Comparison of ENCODE assay signal across 21 cellular contexts in the genomic region with DNA sequence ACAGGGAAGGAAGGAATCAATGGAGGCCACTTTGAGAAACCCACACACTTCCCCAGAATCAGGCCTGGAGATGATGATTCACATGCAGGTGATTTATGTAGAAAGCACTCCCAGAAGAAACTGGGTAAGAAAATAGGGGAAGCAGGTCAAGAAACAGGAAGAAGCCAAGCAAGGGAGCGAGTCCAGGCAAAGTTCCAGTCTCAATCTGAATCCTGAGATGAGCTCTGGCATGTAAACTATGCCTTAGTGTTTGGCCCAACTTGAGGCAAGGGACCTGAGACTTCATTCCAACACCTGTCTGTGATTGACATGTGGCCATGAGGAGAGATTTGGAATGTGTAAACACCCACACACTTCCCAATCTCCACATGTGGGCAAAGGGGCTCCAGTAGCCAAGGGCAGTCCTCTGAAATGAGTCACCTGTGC.
DNase-seq lines count a peak whose midpoint lies in the region; ATAC-seq and TF ChIP-seq lines count a peak whose summit lies in the region.
"Had no signal": no experiment of that assay in that cellular context is flagged by ENCODE, and none has a peak within 500 bp of the region (broad histone marks: within the 10 kb centered on the region; RNA-seq: fewer than 3 reads in every experiment).

No MANE protein-coding gene starts in this region.

- H3K4me1 ChIP-seq in naive thymus-derived CD4-positive, alpha-beta T cell (ENCODE audit: control insufficient read depth in 2 of 2, insufficient read depth in 2 of 2, low read length in 2 of 2), result no peaks in the 10 kb centered on the region
- H3K4me1 ChIP-seq: esophagus muscularis mucosa, SJSA1, spleen had no signal

- no peaks in the 10 kb centered on the region for H3K9me3 ChIP-seq in naive thymus-derived CD4-positive, alpha-beta T cell (ENCODE audit: control insufficient read depth in 2 of 3, low read length in 3 of 3)
- H3K9me3 ChIP-seq: SJSA1 had no signal

- no peak for TF ChIP-seq CTCF in WTC11 (IDR thresholded peaks at IDR 0.05)

- no peaks in the 10 kb centered on the region for H3K9me3 Mint-ChIP-seq in dendritic cell treated with granulocyte-macrophage colony-stimulating factor and Interleukin-4, amounts not matched to agents 40 ng/mL and 50 ng/mL, for 4 days
- H3K9me3 Mint-ChIP-seq in naive thymus-derived CD4-positive, alpha-beta T cell, result peaks cover 0 to 8% (median 0%) of the 10 kb centered on the region in 11 donors
- peaks cover 15% of the 10 kb centered on the region for H3K9me3 Mint-ChIP-seq in WTC11
- H3K9me3 Mint-ChIP-seq: activated naive CD8-positive, alpha-beta T cell treated with anti-CD3 and anti-CD28 coated beads for 36 hours had no signal

- DNase-seq in EL (peak; percentile 7), NOMO-1 treated with DMSO at 0.1 percent for 48 hours (lab: John Stamatoyannopoulos, UW; ENCODE audit: unreplicated experiment) (peak; percentile 56), left colon (no peak), DMS 273 (lab: John Stamatoyannopoulos, UW; ENCODE audit: unreplicated experiment) (no peak), WTC11 (ENCODE audit: low spot score) (no peak), DMS114 treated with DMSO at 0.1 percent for 48 hours (lab: John Stamatoyannopoulos, UW; ENCODE audit: unreplicated experiment) (no peak)
- DNase-seq in naive thymus-derived CD4-positive, alpha-beta T cell, result no peak
- DNase-seq: ACHN; activated naive CD8-positive, alpha-beta T cell treated with anti-CD3 and anti-CD28 coated beads for 36 hours; brain microvascular endothelial cell; C1 segment of cervical spinal cord; KG1; NCI-H1092 treated with DMSO at 0.1 percent for 48 hours; NCI-H2107; OCI-M1; spleen; stimulated activated CD4-positive, alpha-beta T cell treated with anti-CD3 and anti-CD28 coated beads, Interleukin-4, amount 100 ng/mL, for 4 hours had no signal

- intact Hi-C loops in dendritic cell treated with granulocyte-macrophage colony-stimulating factor and Interleukin-4, amounts not matched to agents 40 ng/mL and 50 ng/mL, for 4 days (cut with micrococcal nuclease), result no loop called here
- intact Hi-C loops in naive thymus-derived CD4-positive, alpha-beta T cell (cut with micrococcal nuclease), result no loop called here
- intact Hi-C loops in left colon (cut with DNase I, micrococcal nuclease), result no loop called here

- no peak overlapping the region for H3K4me3 ChIP-seq in naive thymus-derived CD4-positive, alpha-beta T cell (ENCODE audit: low read length)
- H3K4me3 ChIP-seq: esophagus muscularis mucosa, SJSA1, spleen had no signal

- peak overlapping the region; percentile 78 for H3K27ac Mint-ChIP-seq in dendritic cell treated with granulocyte-macrophage colony-stimulating factor and Interleukin-4, amounts not matched to agents 40 ng/mL and 50 ng/mL, for 4 days
- H3K27ac Mint-ChIP-seq in naive thymus-derived CD4-positive, alpha-beta T cell, result no peak overlapping the region
- no peak overlapping the region for H3K27ac Mint-ChIP-seq in WTC11
- H3K27ac Mint-ChIP-seq: activated naive CD8-positive, alpha-beta T cell treated with anti-CD3 and anti-CD28 coated beads for 36 hours had no signal

- no peaks in the 10 kb centered on the region for H3K27me3 ChIP-seq in naive thymus-derived CD4-positive, alpha-beta T cell (ENCODE audit: control insufficient read depth in 2 of 2, insufficient read depth in 2 of 2, low read length in 2 of 2)
- H3K27me3 ChIP-seq: brain microvascular endothelial cell, esophagus muscularis mucosa, SJSA1 had no signal

- no peaks in the 10 kb centered on the region for H3K36me3 Mint-ChIP-seq in dendritic cell treated with granulocyte-macrophage colony-stimulating factor and Interleukin-4, amounts not matched to agents 40 ng/mL and 50 ng/mL, for 4 days (ENCODE audit: low read depth)
- no peaks in the 10 kb centered on the region for H3K36me3 Mint-ChIP-seq in naive thymus-derived CD4-positive, alpha-beta T cell
- no peaks in the 10 kb centered on the region for H3K36me3 Mint-ChIP-seq in WTC11

- no peak overlapping the region for H3K27ac ChIP-seq in naive thymus-derived CD4-positive, alpha-beta T cell (ENCODE audit: low read depth, low read length)
- H3K27ac ChIP-seq: brain microvascular endothelial cell, esophagus muscularis mucosa, SJSA1, spleen had no signal

- H3K4me3 Mint-ChIP-seq in dendritic cell treated with granulocyte-macrophage colony-stimulating factor and Interleukin-4, amounts not matched to agents 40 ng/mL and 50 ng/mL, for 4 days, result no peak overlapping the region
- H3K4me3 Mint-ChIP-seq in naive thymus-derived CD4-positive, alpha-beta T cell, result no peak overlapping the region
- H3K4me3 Mint-ChIP-seq in WTC11, result no peak overlapping the region
- H3K4me3 Mint-ChIP-seq: activated naive CD8-positive, alpha-beta T cell treated with anti-CD3 and anti-CD28 coated beads for 36 hours had no signal

- peak; percentile 49 for ATAC-seq in naive thymus-derived CD4-positive, alpha-beta T cell
- ATAC-seq in left colon, result no peak
- no peak for ATAC-seq in WTC11
- ATAC-seq: left lobe of liver had no signal

- CTCF ChIA-PET in naive thymus-derived CD4-positive, alpha-beta T cell (lab: Charles Lee), result no interaction called here
- CTCF ChIA-PET in WTC11 (lab: Charles Lee), result no interaction called here

- H3K4me1 Mint-ChIP-seq in dendritic cell treated with granulocyte-macrophage colony-stimulating factor and Interleukin-4, amounts not matched to agents 40 ng/mL and 50 ng/mL, for 4 days (ENCODE audit: low read depth), result peaks cover 60% of the 10 kb centered on the region
- peaks cover 0 to 11% (median 6%) of the 10 kb centered on the region in 7 donors for H3K4me1 Mint-ChIP-seq in naive thymus-derived CD4-positive, alpha-beta T cell
- peaks cover 12% of the 10 kb centered on the region for H3K4me1 Mint-ChIP-seq in WTC11
- H3K4me1 Mint-ChIP-seq: activated naive CD8-positive, alpha-beta T cell treated with anti-CD3 and anti-CD28 coated beads for 36 hours had no signal

- POLR2A ChIA-PET in naive thymus-derived CD4-positive, alpha-beta T cell (lab: Charles Lee), result no interaction called here
- POLR2A ChIA-PET in WTC11 (lab: Charles Lee), result no interaction called here

- H3K36me3 ChIP-seq in naive thymus-derived CD4-positive, alpha-beta T cell (ENCODE audit: control insufficient read depth in 2 of 3, insufficient read depth in 3 of 3, low read length in 3 of 3), result no peaks in the 10 kb centered on the region
- H3K36me3 ChIP-seq: brain microvascular endothelial cell, esophagus muscularis mucosa, SJSA1, spleen had no signal

- peaks cover 2% of the 10 kb centered on the region for H3K27me3 Mint-ChIP-seq in dendritic cell treated with granulocyte-macrophage colony-stimulating factor and Interleukin-4, amounts not matched to agents 40 ng/mL and 50 ng/mL, for 4 days
- peaks cover 0 to 3% (median 0%) of the 10 kb centered on the region in 5 donors for H3K27me3 Mint-ChIP-seq in naive thymus-derived CD4-positive, alpha-beta T cell
- H3K27me3 Mint-ChIP-seq in WTC11 (ENCODE audit: low read depth), result no peaks in the 10 kb centered on the region; the same call in none of the 2 replicates
- H3K27me3 Mint-ChIP-seq: activated naive CD8-positive, alpha-beta T cell treated with anti-CD3 and anti-CD28 coated beads for 36 hours had no signal

TF ChIP-seq in WTC11, 78 proteins besides CTCF, POLR2A, EP300 and RAD21:
- TF ChIP-seq, protein P1, sequence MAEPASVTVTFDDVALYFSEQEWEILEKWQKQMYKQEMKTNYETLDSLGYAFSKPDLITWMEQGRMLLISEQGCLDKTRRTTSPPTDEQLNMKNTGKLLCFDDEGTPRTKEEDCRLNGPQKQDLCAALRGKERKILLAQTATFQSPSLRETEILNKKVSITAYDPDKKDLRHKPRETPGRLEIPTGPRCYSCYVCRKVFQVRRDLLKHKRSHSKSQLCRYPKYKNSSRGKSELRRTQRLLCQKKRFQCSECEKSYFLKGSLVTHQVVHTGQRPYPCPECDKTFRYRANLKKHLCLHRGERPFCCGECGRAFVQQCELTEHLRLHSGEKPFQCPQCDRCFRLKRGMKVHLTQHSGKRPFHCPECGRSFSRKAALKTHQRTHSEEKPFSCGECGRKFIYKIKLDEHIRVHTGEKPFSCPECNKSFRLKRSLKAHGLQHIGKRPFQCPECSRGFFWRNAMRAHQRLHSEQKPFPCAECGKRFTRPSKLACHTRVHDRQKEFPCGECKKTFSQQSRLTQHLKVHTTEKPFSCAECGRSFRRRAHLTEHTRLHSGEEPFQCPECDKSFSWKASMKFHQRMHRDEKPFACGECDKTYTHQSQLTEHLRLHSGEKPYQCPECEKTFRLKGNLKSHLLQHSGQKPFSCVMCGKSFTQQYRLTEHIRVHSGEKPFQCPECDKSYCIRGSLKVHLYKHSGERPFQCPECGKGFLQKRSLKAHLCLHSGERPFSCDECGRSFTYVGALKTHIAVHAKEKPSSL (CRISPR knock-in tag; conservative IDR thresholded peaks at IDR 0.05), result no peak
- TF ChIP-seq HMGA2 (CRISPR knock-in tag; IDR thresholded peaks at IDR 0.05) (no peak), RORB (CRISPR knock-in tag; IDR thresholded peaks at IDR 0.05) (no peak)
TF ChIP-seq in WTC11: peak in this region for 0.

Comparison
In these comparisons a context has a peak if more than half of its experiments do, and no peak if none do; other contexts are left out.
1. DNase-seq: peak in EL (single experiment) and NOMO-1 treated with DMSO at 0.1 percent for 48 hours (single experiment); none in naive thymus-derived CD4-positive, alpha-beta T cell (0 of 9), left colon (0 of 2), DMS 273 (single experiment), WTC11 (single experiment) and DMS114 treated with DMSO at 0.1 percent for 48 hours (single experiment).